8 cellular contexts compared by ENCODE assay signal in the genomic region with DNA sequence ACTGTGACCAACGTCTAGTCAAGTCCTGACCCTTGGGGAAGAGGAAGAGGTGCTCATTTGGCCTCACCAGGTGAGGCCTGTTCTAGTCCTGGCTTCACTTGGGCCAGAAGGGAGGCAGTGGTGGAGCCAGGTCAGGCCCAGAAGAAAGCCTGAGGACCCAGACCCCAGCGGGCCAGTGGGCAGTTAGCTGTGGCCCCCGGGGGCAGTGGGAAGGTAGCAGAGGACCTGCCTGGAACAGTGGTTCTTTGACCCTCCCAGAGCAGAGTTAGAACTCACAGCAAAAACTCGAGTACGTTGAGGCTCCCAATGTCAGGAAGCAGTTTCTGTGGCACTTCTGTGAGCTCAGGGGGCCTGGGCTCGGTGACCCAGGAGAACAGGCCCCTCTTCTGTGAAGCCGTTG.
DNase-seq lines count a peak whose midpoint lies in the region; TF ChIP-seq lines count a peak whose summit lies in the region.
"Had no signal": no experiment of that assay in that cellular context is flagged by ENCODE, and none has a peak within 500 bp of the region (broad histone marks: within the 10 kb centered on the region; RNA-seq: fewer than 3 reads in every experiment).

No MANE protein-coding gene starts in this region.

- H3K4me3 ChIP-seq in MM.1S (ENCODE audit: low read length) (no peak overlapping the region), adipocyte (ENCODE audit: low read length) (no peak overlapping the region), mesenchymal stem cell (ENCODE audit: insufficient read depth in 1 of 2, low read depth in 1 of 2, low read length in 2 of 2) (no peak overlapping the region), stomach smooth muscle (ENCODE audit: low read length in 2 of 2) (no peak overlapping the region)
- H3K4me3 ChIP-seq: adrenal gland had no signal

- H3K27me3 ChIP-seq in MM.1S (replicated peaks; ENCODE audit: insufficient read depth, low read length) (no peaks in the 10 kb centered on the region), adipocyte (replicated peaks; ENCODE audit: control insufficient read depth, insufficient read depth, low read length) (peaks cover 4% of the 10 kb centered on the region), mesenchymal stem cell (ENCODE audit: control insufficient read depth in 1 of 2, insufficient read depth in 1 of 2, low read length in 2 of 2) (peaks cover 7 to 20% of the 10 kb centered on the region in 2 experiments), stomach smooth muscle (ENCODE audit: control insufficient read depth in 1 of 2, insufficient read depth in 2 of 2, low read length in 2 of 2) (no peaks in the 10 kb centered on the region)
- H3K27me3 ChIP-seq: adrenal gland had no signal

- H3K36me3 ChIP-seq in MM.1S (replicated peaks; ENCODE audit: insufficient read depth, low read length): no peaks in the 10 kb centered on the region
- no peaks in the 10 kb centered on the region for H3K36me3 ChIP-seq in adipocyte (ENCODE audit: control insufficient read depth, insufficient read depth, low read length, severe bottlenecking)
- H3K36me3 ChIP-seq in mesenchymal stem cell (ENCODE audit: control insufficient read depth in 1 of 2, insufficient read depth in 2 of 2, low read depth in 1 of 2, low read length in 2 of 2): no peaks in the 10 kb centered on the region
- H3K36me3 ChIP-seq in stomach smooth muscle (ENCODE audit: control insufficient read depth in 2 of 2, insufficient read depth in 2 of 2, low read length in 2 of 2): no peaks in the 10 kb centered on the region
- H3K36me3 ChIP-seq: adrenal gland had no signal

- no peak overlapping the region for H3K27ac ChIP-seq in MM.1S (ENCODE audit: low read length)
- no peak overlapping the region for H3K27ac ChIP-seq in mesenchymal stem cell (ENCODE audit: low read length, poor library complexity, severe bottlenecking)
- peak overlapping the region; percentile 67 for H3K27ac ChIP-seq in stomach smooth muscle (ENCODE audit: low read length)

- H3K9me2 ChIP-seq in MM.1S (replicated peaks; ENCODE audit: insufficient read depth, low read length): no peaks in the 10 kb centered on the region

- H3K4me1 ChIP-seq in MM.1S (ENCODE audit: low read length) (peaks cover 5% of the 10 kb centered on the region), adipocyte (ENCODE audit: control insufficient read depth, insufficient read depth, low read length) (peaks cover 13% of the 10 kb centered on the region), mesenchymal stem cell (ENCODE audit: control insufficient read depth, insufficient read depth, low read depth, low read length) (peaks cover 3% of the 10 kb centered on the region), stomach smooth muscle (ENCODE audit: control insufficient read depth, insufficient read depth, low read length) (peaks cover 41% of the 10 kb centered on the region)

- H2BK120ac ChIP-seq in mesenchymal stem cell (ENCODE audit: low read depth, low read length): no peak overlapping the region

- H3K79me1 ChIP-seq in mesenchymal stem cell (replicated peaks; ENCODE audit: low read length, poor library complexity, severe bottlenecking): no peaks in the 10 kb centered on the region

- no peak overlapping the region for H3K23ac ChIP-seq in mesenchymal stem cell (ENCODE audit: low read length in 2 of 2)

- H4K8ac ChIP-seq in mesenchymal stem cell (ENCODE audit: low read length): no peak overlapping the region

- H3K9me3 ChIP-seq in MM.1S (replicated peaks; ENCODE audit: insufficient read depth, low read length): no peaks in the 10 kb centered on the region
- no peaks in the 10 kb centered on the region for H3K9me3 ChIP-seq in adipocyte (ENCODE audit: control insufficient read depth, low read length)
- H3K9me3 ChIP-seq in mesenchymal stem cell (ENCODE audit: control insufficient read depth, low read length): no peaks in the 10 kb centered on the region
- H3K9me3 ChIP-seq in stomach smooth muscle (ENCODE audit: control insufficient read depth in 2 of 2, low read length in 2 of 2): no peaks in the 10 kb centered on the region
- H3K9me3 ChIP-seq: adrenal gland had no signal

- H3K18ac ChIP-seq in mesenchymal stem cell (ENCODE audit: low read depth in 1 of 2, low read length in 2 of 2): no peak overlapping the region

- H2AFZ ChIP-seq in MM.1S (ENCODE audit: low read length): no peak overlapping the region
- no peak overlapping the region for H2AFZ ChIP-seq in mesenchymal stem cell (ENCODE audit: low read depth, low read length)

- H2BK15ac ChIP-seq in mesenchymal stem cell (ENCODE audit: low read depth, poor library complexity, severe bottlenecking): no peak overlapping the region

- no peak for TF ChIP-seq CTCF in MM.1S (IDR thresholded peaks at IDR 0.05; ENCODE audit: low read length)

- no peaks in the 10 kb centered on the region for H3K79me2 ChIP-seq in MM.1S (ENCODE audit: low read length)

- no peak overlapping the region for H4K91ac ChIP-seq in mesenchymal stem cell (ENCODE audit: low read length)

- H2BK12ac ChIP-seq in mesenchymal stem cell (ENCODE audit: low read length in 2 of 2): no peak overlapping the region

- no peak overlapping the region for H2AK5ac ChIP-seq in mesenchymal stem cell (ENCODE audit: low read length, severe bottlenecking)

- H2BK5ac ChIP-seq in mesenchymal stem cell (ENCODE audit: low read depth, low read length, poor library complexity, severe bottlenecking): no peak overlapping the region

- H3K9ac ChIP-seq in MM.1S (ENCODE audit: low read length) (no peak overlapping the region), adipocyte (ENCODE audit: low read length) (peak overlapping the region; percentile 36), mesenchymal stem cell (ENCODE audit: low read length) (peak overlapping the region; percentile 60), stomach smooth muscle (ENCODE audit: low read length in 2 of 2) (peak overlapping the region; percentile 13 to 26)

- peak overlapping the region in 1 of 2 experiments; percentile 24 for H3K4ac ChIP-seq in mesenchymal stem cell (ENCODE audit: low read depth in 1 of 2, low read length in 2 of 2)

- no peak overlapping the region for H3K14ac ChIP-seq in mesenchymal stem cell (ENCODE audit: low read length in 2 of 2)

- no peaks in the 10 kb centered on the region for H3F3A ChIP-seq in MM.1S (ENCODE audit: insufficient read depth, low read length)

- no peak for DNase-seq in MM.1S
- no peak for DNase-seq in adipocyte (ENCODE audit: low read depth)
- DNase-seq in mesenchymal stem cell: no peak
- DNase-seq in HCEC 1CT: no peak
- DNase-seq in HK-2 (ENCODE audit: unreplicated experiment): no peak
- DNase-seq in ureter (ENCODE audit: low spot score): no peak

- 83% methylated on average over 7 of the region's 7 CpGs for WGBS in mesenchymal stem cell

- H4K20me1 ChIP-seq in MM.1S (ENCODE audit: insufficient read depth, low read length): no peaks in the 10 kb centered on the region

- 0 out of 2 replicates have a peak overlapping the region, but pooled peaks have one; percentile 15 for H3K4me2 ChIP-seq in MM.1S (ENCODE audit: low read depth, low read length)
- H3K4me2 ChIP-seq in mesenchymal stem cell (ENCODE audit: low read length, poor library complexity, severe bottlenecking): no peak overlapping the region
